Comparison of ENCODE assay signal across 17 cellular contexts in genomic region chr1:167676916-167677848, GRCh38. TPM values are rescaled to one million over a fixed set of nuclear protein-coding genes. Genes with fewer than 3 reads are reported as not detected.
DNase-seq lines count a peak whose midpoint lies in the region; ATAC-seq and TF ChIP-seq lines count a peak whose summit lies in the region.
"Had no signal": no experiment of that assay in that cellular context is flagged by ENCODE, and none has a peak within 500 bp of the region (broad histone marks: within the 10 kb centered on the region; RNA-seq: fewer than 3 reads in every experiment).

No MANE protein-coding gene starts in this region.

- no peak for ATAC-seq in CD4-positive, alpha-beta T cell (ENCODE audit: poor library complexity)
- peak; percentile 43 for ATAC-seq in GM18520 (IDR thresholded peaks at IDR 0.05; ENCODE audit: unreplicated experiment)
- peak; percentile 19 for ATAC-seq in HG03097 (IDR thresholded peaks at IDR 0.05; ENCODE audit: low FRiP score, unreplicated experiment)
- no peak for ATAC-seq in activated T-helper 17 cell treated with anti-CD3 and anti-CD28 coated beads, Interleukin-2, amount 50 U/mL, for 72 hours (replicated peaks)
- ATAC-seq in GM18498 (IDR thresholded peaks at IDR 0.05; ENCODE audit: unreplicated experiment): no peak
- ATAC-seq: body of pancreas, foreskin keratinocyte had no signal

- DNase-seq in CD4-positive, alpha-beta T cell: no peak
- no peak for DNase-seq in DMS79 (lab: John Stamatoyannopoulos, UW)
- DNase-seq in mesenteric fat pad (ENCODE audit: low spot score): no peak
- no peak for DNase-seq in activated CD4-positive, CD25-positive, alpha-beta regulatory T cell (lab: John Stamatoyannopoulos, UW)
- DNase-seq: body of pancreas; effector CD4-positive, alpha-beta T cell; foreskin keratinocyte; GM23248; mucosa of descending colon; NCI-H1105; NCI-H510A; retina had no signal

- H3K27me3 Mint-ChIP-seq in CD4-positive, alpha-beta T cell: no peaks in the 10 kb centered on the region
- no peaks in the 10 kb centered on the region for H3K27me3 Mint-ChIP-seq in activated T-helper 17 cell treated with anti-CD3 and anti-CD28 coated beads, Interleukin-2, amount 50 U/mL, for 72 hours

- no peak for TF ChIP-seq CTCF in CD4-positive, alpha-beta T cell (IDR thresholded peaks at IDR 0.05)

- H3K9me3 Mint-ChIP-seq in CD4-positive, alpha-beta T cell: no peaks in the 10 kb centered on the region
- H3K9me3 Mint-ChIP-seq in activated T-helper 17 cell treated with anti-CD3 and anti-CD28 coated beads, Interleukin-2, amount 50 U/mL, for 72 hours: no peaks in the 10 kb centered on the region

- H3K27ac Mint-ChIP-seq in CD4-positive, alpha-beta T cell: no peak overlapping the region
- no peak overlapping the region for H3K27ac Mint-ChIP-seq in activated T-helper 17 cell treated with anti-CD3 and anti-CD28 coated beads, Interleukin-2, amount 50 U/mL, for 72 hours

- CTCF ChIA-PET in CD4-positive, alpha-beta T cell (lab: Charles Lee): no interaction called here

- no peaks in the 10 kb centered on the region for H3K9me3 ChIP-seq in CD4-positive, alpha-beta T cell (ENCODE audit: control insufficient read depth, low read length)
- H3K9me3 ChIP-seq: body of pancreas, mucosa of descending colon had no signal

- H3K27ac ChIP-seq in CD4-positive, alpha-beta T cell (ENCODE audit: low read depth, low read length): peak overlapping the region; percentile 2
- H3K27ac ChIP-seq: body of pancreas, foreskin keratinocyte, GM23248 had no signal

- peaks cover 34% of the 10 kb centered on the region for H3K36me3 Mint-ChIP-seq in CD4-positive, alpha-beta T cell (ENCODE audit: low read depth)
- H3K36me3 Mint-ChIP-seq in activated T-helper 17 cell treated with anti-CD3 and anti-CD28 coated beads, Interleukin-2, amount 50 U/mL, for 72 hours (ENCODE audit: low read depth): peaks cover 52% of the 10 kb centered on the region

- peaks cover 26% of the 10 kb centered on the region for H3K4me1 Mint-ChIP-seq in CD4-positive, alpha-beta T cell (ENCODE audit: low read depth)
- peaks cover 27% of the 10 kb centered on the region for H3K4me1 Mint-ChIP-seq in activated T-helper 17 cell treated with anti-CD3 and anti-CD28 coated beads, Interleukin-2, amount 50 U/mL, for 72 hours

- POLR2A ChIA-PET in CD4-positive, alpha-beta T cell (lab: Charles Lee): no interaction called here

- no peak overlapping the region for H3K4me3 Mint-ChIP-seq in CD4-positive, alpha-beta T cell
- peak overlapping the region; percentile 16 for H3K4me3 Mint-ChIP-seq in activated T-helper 17 cell treated with anti-CD3 and anti-CD28 coated beads, Interleukin-2, amount 50 U/mL, for 72 hours

- no peaks in the 10 kb centered on the region for H3K27me3 ChIP-seq in CD4-positive, alpha-beta T cell (ENCODE audit: control insufficient read depth, insufficient read depth, low read length)
- H3K27me3 ChIP-seq: body of pancreas, foreskin keratinocyte had no signal

- intact Hi-C loops in CD4-positive, alpha-beta T cell (cut with DNase I, micrococcal nuclease): loop anchor here in 1 of 2 experiments (5.0 kb wide), 1 partner anchor 35 kb away; no protein-coding TSS in a partner anchor

RNA-seq across cellular contexts. Expression of gene MPZL1, which starts 44.6 kb away (rescaled TPM):
- 1 to 10 TPM; 1.2 to 1.5 TPM for total RNA-seq in CD4-positive, alpha-beta T cell
- total RNA-seq in activated T-helper 17 cell treated with anti-CD3 and anti-CD28 coated beads, Interleukin-2, amount 50 U/mL, for 72 hours: 10 to 100 TPM; 24.4 to 27.0 TPM
- total RNA-seq in mesenteric fat pad: 132 TPM

RNA-seq across cellular contexts. Expression of gene RCSD1, which starts 47.1 kb away (rescaled TPM):
- 10 to 100 TPM; 42.3 to 44.6 TPM for total RNA-seq in CD4-positive, alpha-beta T cell
- 10 to 100 TPM; 69.0 to 75.5 TPM for total RNA-seq in activated T-helper 17 cell treated with anti-CD3 and anti-CD28 coated beads, Interleukin-2, amount 50 U/mL, for 72 hours
- total RNA-seq in mesenteric fat pad: 12.7 TPM
- total RNA-seq: HT1080 had no signal

Comparison
In these comparisons a context has a peak if more than half of its experiments do, and no peak if none do; other contexts are left out.
1. ATAC-seq: peak in GM18520 (single experiment) and HG03097 (single experiment); none in CD4-positive, alpha-beta T cell (single experiment), activated T-helper 17 cell treated with anti-CD3 and anti-CD28 coated beads, Interleukin-2, amount 50 U/mL, for 72 hours (single experiment) and GM18498 (single experiment).
2. RNA of gene MPZL1, which starts 44.6 kb away (total RNA-seq): 132 TPM in mesenteric fat pad (single experiment) and 24.4 to 27.0 TPM in activated T-helper 17 cell treated with anti-CD3 and anti-CD28 coated beads, Interleukin-2, amount 50 U/mL, for 72 hours; 1.2 to 1.5 TPM in CD4-positive, alpha-beta T cell; every median in the first group is over 10 times any median in the second.